In the genomic region with DNA sequence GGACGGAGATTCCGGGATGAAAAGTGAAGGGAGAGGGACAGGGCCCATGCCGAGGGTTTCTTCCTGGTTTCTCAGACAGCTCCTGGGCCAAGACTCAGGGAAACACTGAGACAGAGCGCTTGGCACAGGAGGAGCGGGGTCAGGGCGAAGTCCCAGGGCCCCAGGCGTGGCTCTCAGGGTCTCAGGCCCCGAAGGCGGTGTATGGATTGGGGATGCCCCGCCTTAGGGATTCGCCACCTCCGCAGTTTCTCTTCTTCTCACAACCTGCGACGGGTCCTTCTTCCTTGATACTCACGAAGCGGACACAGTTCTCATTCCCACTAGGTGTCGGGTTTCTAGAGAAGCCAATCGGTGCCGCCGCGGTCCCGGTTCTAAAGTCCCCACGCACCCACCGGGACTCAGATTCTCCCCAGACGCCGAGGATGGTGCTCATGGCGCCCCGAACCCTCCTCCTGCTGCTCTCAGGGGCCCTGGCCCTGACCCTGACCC, we compare ENCODE assay signal across 8 cellular contexts. TPM values are rescaled to one million over a fixed set of nuclear protein-coding genes. Genes with fewer than 3 reads are reported as not detected.
DNase-seq lines count a peak whose midpoint lies in the region; TF ChIP-seq lines count a peak whose summit lies in the region.

No MANE protein-coding gene starts in this region.

- POLR2A ChIA-PET in OCI-LY7 (lab: Charles Lee), result no interaction called here

- peak overlapping the region; percentile 40; the same call in 1 of the 2 replicates for H3K4me2 ChIP-seq in OCI-LY7 (ENCODE audit: low read length)
- peak overlapping the region; percentile 94 for H3K4me2 ChIP-seq in hepatocyte

- peak overlapping the region; percentile 86 for H3K27ac Mint-ChIP-seq in HFFc6

- TF ChIP-seq CTCF in HFFc6 (IDR thresholded peaks at IDR 0.05) (no peak; the same call in 1 of the 2 replicates), OCI-LY7 (conservative IDR thresholded peaks at IDR 0.05; ENCODE audit: low read length) (no peak), hepatocyte (IDR thresholded peaks at IDR 0.05; ENCODE audit: poor library complexity) (no peak)

- no peaks in the 10 kb centered on the region for H3K36me3 Mint-ChIP-seq in HFFc6 (ENCODE audit: low read depth)

- H4K20me1 ChIP-seq in OCI-LY7 (ENCODE audit: insufficient read depth, low read length) (no peaks in the 10 kb centered on the region), hepatocyte (ENCODE audit: insufficient read depth, poor library complexity, severe bottlenecking) (no peaks in the 10 kb centered on the region)

- peak; percentile 8 for DNase-seq in HFFc6
- DNase-seq in OCI-LY7 (ENCODE audit: low spot score), result no peak
- DNase-seq in amniotic epithelial cell (ENCODE audit: low read depth), result peak; percentile 7
- DNase-seq in hepatocyte (ENCODE audit: low spot score), result peak; percentile 58
- no peak for DNase-seq in NCI-H524 treated with DMSO at 0.1 percent for 48 hours (lab: John Stamatoyannopoulos, UW)
- DNase-seq in UCSD-AML1 (lab: John Stamatoyannopoulos, UW; ENCODE audit: unreplicated experiment), result no peak

- H3K36me3 ChIP-seq in OCI-LY7 (ENCODE audit: insufficient read depth, low read length) (no peaks in the 10 kb centered on the region), hepatocyte (replicated peaks; ENCODE audit: insufficient read depth, low read depth) (no peaks in the 10 kb centered on the region), skeletal muscle tissue (ENCODE audit: control insufficient read depth in 3 of 3, insufficient read depth in 3 of 3, low read length in 3 of 3) (no peaks in the 10 kb centered on the region)

- no peaks in the 10 kb centered on the region for H3K9me2 ChIP-seq in OCI-LY7 (ENCODE audit: insufficient read depth, low read length)
- no peaks in the 10 kb centered on the region for H3K9me2 ChIP-seq in hepatocyte (replicated peaks; ENCODE audit: insufficient read depth)

- intact Hi-C loops in OCI-LY7 (cut with micrococcal nuclease; ENCODE audit: unreplicated experiment), result no loop called here

- no peak overlapping the region for H3K27ac ChIP-seq in OCI-LY7 (ENCODE audit: low read depth, low read length, poor library complexity, severe bottlenecking)
- peak overlapping the region; percentile 91 for H3K27ac ChIP-seq in hepatocyte
- peak overlapping the region; percentile 71 for H3K27ac ChIP-seq in skeletal muscle tissue (ENCODE audit: low read depth, low read length)

- H2AFZ ChIP-seq in OCI-LY7 (ENCODE audit: low read length) (no peak overlapping the region), hepatocyte (peak overlapping the region; percentile 90)

- H3K9me3 ChIP-seq in OCI-LY7 (ENCODE audit: low read length) (no peaks in the 10 kb centered on the region), hepatocyte (ENCODE audit: low read depth) (no peaks in the 10 kb centered on the region), skeletal muscle tissue (ENCODE audit: control insufficient read depth in 3 of 3, low read length in 3 of 3) (no peaks in the 10 kb centered on the region)

- peak overlapping the region; percentile 65 to 82 (median 80) for H3K9ac ChIP-seq in skeletal muscle tissue (ENCODE audit: low read depth in 1 of 3, low read length in 3 of 3)

- H3K4me3 ChIP-seq in GM08714 (ENCODE audit: low read length), result peak overlapping the region; percentile 70
- peak overlapping the region; percentile 41 for H3K4me3 ChIP-seq in OCI-LY7 (ENCODE audit: low read depth, low read length, poor library complexity, severe bottlenecking)
- peak overlapping the region; percentile 79 for H3K4me3 ChIP-seq in hepatocyte
- peak overlapping the region; percentile 68 to 80 (median 77) for H3K4me3 ChIP-seq in skeletal muscle tissue (ENCODE audit: low read length in 3 of 3)

- H3K79me2 ChIP-seq in OCI-LY7 (ENCODE audit: insufficient read depth, low read depth, low read length) (no peaks in the 10 kb centered on the region), hepatocyte (no peaks in the 10 kb centered on the region)

- CTCF ChIA-PET in OCI-LY7 (lab: Charles Lee; ENCODE audit: unreplicated experiment), result no interaction called here

- H3K27me3 Mint-ChIP-seq in HFFc6 (ENCODE audit: insufficient read depth), result peaks cover 12% of the 10 kb centered on the region

- H3K27me3 ChIP-seq in hepatocyte (peaks cover 8% of the 10 kb centered on the region), skeletal muscle tissue (ENCODE audit: control insufficient read depth in 3 of 3, insufficient read depth in 3 of 3, low read length in 3 of 3) (peaks cover 0 to 7% (median 0%) of the 10 kb centered on the region in 3 donors)

- no peaks in the 10 kb centered on the region for H3K9me3 Mint-ChIP-seq in HFFc6

- WGBS in hepatocyte (ENCODE audit: low lambda C conversion rate, missing lambda C conversion rate), result 13% methylated on average over 27 of the region's 28 CpGs

- H3K4me1 Mint-ChIP-seq in HFFc6 (ENCODE audit: low read depth), result peaks cover 8% of the 10 kb centered on the region

- peak overlapping the region; percentile 87 for H3K4me3 Mint-ChIP-seq in HFFc6

- H3K4me1 ChIP-seq in OCI-LY7 (ENCODE audit: insufficient read depth, low read length, poor library complexity, severe bottlenecking) (no peaks in the 10 kb centered on the region), hepatocyte (ENCODE audit: insufficient read depth) (peaks cover 3% of the 10 kb centered on the region), skeletal muscle tissue (ENCODE audit: control insufficient read depth in 3 of 3, insufficient read depth in 3 of 3, low read length in 3 of 3) (peaks cover 0 to 6% (median 4%) of the 10 kb centered on the region in 3 donors)

- BruUV-seq in OCI-LY7 (replicated peaks; lab: Mats Ljungman, UMichigan), result no TSS peak

RNA-seq across cellular contexts. Expression of a gene that starts 55.0 kb away (rescaled TPM):
- 100 to 1,000 TPM; 116 to 159 (median 149) TPM for total RNA-seq in HFFc6 (2021; fragmentation: NEBNext Ultra II Directional; extraction: Animal tissue kit (Norgen Biotek cat#: 25700))
- total RNA-seq in OCI-LY7 (2014; rRNA removed; shearing (Covaris generic)), result 672 and 804 TPM in 2 replicates
- total RNA-seq in OCI-LY7 (2022) (393 and 415 TPM in 2 replicates), hepatocyte (293 and 339 TPM in 2 replicates), skeletal muscle tissue (113 TPM)
- polyA plus RNA-seq in hepatocyte, result 349 and 350 TPM in 2 replicates

RNA-seq across cellular contexts. Expression of a gene that starts 59.7 kb away (rescaled TPM):
- total RNA-seq in HFFc6 (2021; fragmentation: NEBNext Ultra II Directional; extraction: Animal tissue kit (Norgen Biotek cat#: 25700)), result under 1 TPM in 4 of 6 experiments, not detected in 2; 0.16 to 0.48 (median 0.24) TPM
- total RNA-seq in OCI-LY7 (2014; rRNA removed; shearing (Covaris generic)), result not detected in 2 replicates
- total RNA-seq in OCI-LY7 (2022) (0.57 and 0.70 TPM in 2 replicates), hepatocyte (0.76 TPM in 1 of 2 replicates, not detected in the other), skeletal muscle tissue (not detected)
- polyA plus RNA-seq in hepatocyte, result 2.6 and 2.8 TPM in 2 replicates

Comparison
In these comparisons a context has a peak if more than half of its experiments do, and no peak if none do; other contexts are left out.
1. DNase-seq: peak in HFFc6 (single experiment), amniotic epithelial cell (single experiment) and hepatocyte (single experiment); none in OCI-LY7 (single experiment), NCI-H524 treated with DMSO at 0.1 percent for 48 hours (single experiment) and UCSD-AML1 (single experiment).
2. Peak in every context shown above with its lines, with median percentiles within 50 percentile points of each other: H3K4me3 ChIP-seq.